Comparison of ENCODE assay signal across 8 cellular contexts in genomic region chr11:73404048-73404447, GRCh38. TPM values are rescaled to one million over a fixed set of nuclear protein-coding genes. Genes with fewer than 3 reads are reported as not detected.
DNase-seq lines count a peak whose midpoint lies in the region; ATAC-seq lines count a peak whose summit lies in the region.

No MANE protein-coding gene starts in this region.

- no peak overlapping the region for H3K27ac Mint-ChIP-seq in activated CD4-positive, alpha-beta memory T cell treated with anti-CD3 and anti-CD28 coated beads for 36 hours
- no peak overlapping the region for H3K27ac Mint-ChIP-seq in activated CD4-positive, alpha-beta memory T cell treated with anti-CD3 and anti-CD28 coated beads, Interleukin-2, amount 10 ng/mL, durations not matched to agents 7 days and 5 days
- H3K27ac Mint-ChIP-seq in dendritic cell treated with granulocyte-macrophage colony-stimulating factor and Interleukin-4, amounts not matched to agents 40 ng/mL and 50 ng/mL, for 4 days: peak overlapping the region; percentile 35

- H3K36me3 Mint-ChIP-seq in activated CD4-positive, alpha-beta memory T cell treated with anti-CD3 and anti-CD28 coated beads for 36 hours: peaks cover 3% of the 10 kb centered on the region
- peaks cover 20% of the 10 kb centered on the region for H3K36me3 Mint-ChIP-seq in activated CD4-positive, alpha-beta memory T cell treated with anti-CD3 and anti-CD28 coated beads, Interleukin-2, amount 10 ng/mL, durations not matched to agents 7 days and 5 days (ENCODE audit: low read depth)
- peaks cover 85% of the 10 kb centered on the region for H3K36me3 Mint-ChIP-seq in dendritic cell treated with granulocyte-macrophage colony-stimulating factor and Interleukin-4, amounts not matched to agents 40 ng/mL and 50 ng/mL, for 4 days (ENCODE audit: low read depth)

- CTCF ChIA-PET in activated CD4-positive, alpha-beta memory T cell treated with anti-CD3 and anti-CD28 coated beads for 36 hours (lab: Charles Lee): interaction anchor here (1.1 to 2.9 kb wide), 3 partner anchors 11 to 259 kb away, joined by 3 to 11 read pairs (median 6); no protein-coding TSS in a partner anchor
- CTCF ChIA-PET in activated CD4-positive, alpha-beta memory T cell treated with anti-CD3 and anti-CD28 coated beads, Interleukin-2, amount 10 ng/mL, durations not matched to agents 7 days and 5 days (lab: Charles Lee): interaction anchor here (3.2 to 5.5 kb wide), 2 partner anchors 53 to 257 kb away, joined by 13 to 32 read pairs; no protein-coding TSS in a partner anchor

- H3K27me3 Mint-ChIP-seq in activated CD4-positive, alpha-beta memory T cell treated with anti-CD3 and anti-CD28 coated beads for 36 hours: no peaks in the 10 kb centered on the region
- no peaks in the 10 kb centered on the region for H3K27me3 Mint-ChIP-seq in activated CD4-positive, alpha-beta memory T cell treated with anti-CD3 and anti-CD28 coated beads, Interleukin-2, amount 10 ng/mL, durations not matched to agents 7 days and 5 days
- H3K27me3 Mint-ChIP-seq in dendritic cell treated with granulocyte-macrophage colony-stimulating factor and Interleukin-4, amounts not matched to agents 40 ng/mL and 50 ng/mL, for 4 days: no peaks in the 10 kb centered on the region

- H3K9me3 Mint-ChIP-seq in activated CD4-positive, alpha-beta memory T cell treated with anti-CD3 and anti-CD28 coated beads for 36 hours: no peaks in the 10 kb centered on the region
- no peaks in the 10 kb centered on the region for H3K9me3 Mint-ChIP-seq in activated CD4-positive, alpha-beta memory T cell treated with anti-CD3 and anti-CD28 coated beads, Interleukin-2, amount 10 ng/mL, durations not matched to agents 7 days and 5 days
- no peaks in the 10 kb centered on the region for H3K9me3 Mint-ChIP-seq in dendritic cell treated with granulocyte-macrophage colony-stimulating factor and Interleukin-4, amounts not matched to agents 40 ng/mL and 50 ng/mL, for 4 days

- POLR2A ChIA-PET in activated CD4-positive, alpha-beta memory T cell treated with anti-CD3 and anti-CD28 coated beads for 36 hours (lab: Charles Lee): no interaction called here
- POLR2A ChIA-PET in activated CD4-positive, alpha-beta memory T cell treated with anti-CD3 and anti-CD28 coated beads, Interleukin-2, amount 10 ng/mL, durations not matched to agents 7 days and 5 days (lab: Charles Lee): no interaction called here

- intact Hi-C loops in activated CD4-positive, alpha-beta memory T cell treated with anti-CD3 and anti-CD28 coated beads for 36 hours (cut with micrococcal nuclease): no loop called here
- intact Hi-C loops in dendritic cell treated with granulocyte-macrophage colony-stimulating factor and Interleukin-4, amounts not matched to agents 40 ng/mL and 50 ng/mL, for 4 days (cut with micrococcal nuclease): loop anchor here (1.0 kb wide), 1 partner anchor 257 kb away; no protein-coding TSS in a partner anchor

- no peak for ATAC-seq in HG02571 (IDR thresholded peaks at IDR 0.05; ENCODE audit: unreplicated experiment)
- no peak for ATAC-seq in HG02885 (IDR thresholded peaks at IDR 0.05; ENCODE audit: poor library complexity, unreplicated experiment)
- ATAC-seq in HG02852 (IDR thresholded peaks at IDR 0.05; ENCODE audit: unreplicated experiment): no peak

- H3K4me1 Mint-ChIP-seq in activated CD4-positive, alpha-beta memory T cell treated with anti-CD3 and anti-CD28 coated beads for 36 hours (ENCODE audit: low read depth): no peaks in the 10 kb centered on the region
- H3K4me1 Mint-ChIP-seq in activated CD4-positive, alpha-beta memory T cell treated with anti-CD3 and anti-CD28 coated beads, Interleukin-2, amount 10 ng/mL, durations not matched to agents 7 days and 5 days: no peaks in the 10 kb centered on the region
- H3K4me1 Mint-ChIP-seq in dendritic cell treated with granulocyte-macrophage colony-stimulating factor and Interleukin-4, amounts not matched to agents 40 ng/mL and 50 ng/mL, for 4 days (ENCODE audit: low read depth): peaks cover 75% of the 10 kb centered on the region

- H3K4me3 Mint-ChIP-seq in activated CD4-positive, alpha-beta memory T cell treated with anti-CD3 and anti-CD28 coated beads for 36 hours: no peak overlapping the region
- no peak overlapping the region for H3K4me3 Mint-ChIP-seq in activated CD4-positive, alpha-beta memory T cell treated with anti-CD3 and anti-CD28 coated beads, Interleukin-2, amount 10 ng/mL, durations not matched to agents 7 days and 5 days
- no peak overlapping the region for H3K4me3 Mint-ChIP-seq in dendritic cell treated with granulocyte-macrophage colony-stimulating factor and Interleukin-4, amounts not matched to agents 40 ng/mL and 50 ng/mL, for 4 days

- DNase-seq in activated CD4-positive, alpha-beta memory T cell treated with anti-CD3 and anti-CD28 coated beads for 36 hours: peak; percentile 34
- no peak for DNase-seq in activated CD4-positive, alpha-beta memory T cell treated with anti-CD3 and anti-CD28 coated beads, Interleukin-2, amount 10 ng/mL, durations not matched to agents 7 days and 5 days
- DNase-seq in NOMO-1 treated with DMSO at 0.1 percent for 48 hours (lab: John Stamatoyannopoulos, UW; ENCODE audit: unreplicated experiment) (peak; percentile 63), medulla oblongata (ENCODE audit: extremely low spot score) (peak; percentile 93)

RNA-seq across cellular contexts. Expression of gene RELT, which starts 27.8 kb away (rescaled TPM):
- 10 to 100 TPM; 18.5 to 18.9 TPM for total RNA-seq in activated CD4-positive, alpha-beta memory T cell treated with anti-CD3 and anti-CD28 coated beads for 36 hours
- 10 to 100 TPM; 26.0 to 27.3 TPM for total RNA-seq in activated CD4-positive, alpha-beta memory T cell treated with anti-CD3 and anti-CD28 coated beads, Interleukin-2, amount 10 ng/mL, durations not matched to agents 7 days and 5 days
